ENCODE assay signal across 29 cellular contexts in genomic region chr10:50403074-50403473, GRCh38.
"Had no signal": no experiment of that assay in that cellular context is flagged by ENCODE, and none has a peak within 500 bp of the region (broad histone marks: within the 10 kb centered on the region; RNA-seq: fewer than 3 reads in every experiment).

No MANE protein-coding gene starts in this region.

- H3K9me3 ChIP-seq: adrenal gland had no signal

- H3K27ac Mint-ChIP-seq: activated CD4-positive, alpha-beta memory T cell treated with anti-CD3 and anti-CD28 coated beads, Interleukin-2, amount 10 ng/mL, durations not matched to agents 7 days and 5 days; activated CD8-positive, alpha-beta memory T cell treated with anti-CD3 and anti-CD28 coated beads, Interleukin-2, amount 10 ng/mL, durations not matched to agents 7 days and 5 days; activated naive CD4-positive, alpha-beta T cell treated with anti-CD3 and anti-CD28 coated beads for 36 hours; activated naive CD4-positive, alpha-beta T cell treated with anti-CD3 and anti-CD28 coated beads, Interleukin-2, amount 50 U/mL, for 72 hours; activated T-cell treated with anti-CD3 and anti-CD28 coated beads, Interleukin-2, amount 50 U/mL, for 72 hours; activated T-helper 17 cell treated with anti-CD3 and anti-CD28 coated beads, Interleukin-2, amount 50 U/mL, for 72 hours; brain had no signal

- H3K27me3 Mint-ChIP-seq: activated CD4-positive, alpha-beta memory T cell treated with anti-CD3 and anti-CD28 coated beads, Interleukin-2, amount 10 ng/mL, durations not matched to agents 7 days and 5 days; activated CD8-positive, alpha-beta memory T cell treated with anti-CD3 and anti-CD28 coated beads, Interleukin-2, amount 10 ng/mL, durations not matched to agents 7 days and 5 days; activated T-helper 17 cell treated with anti-CD3 and anti-CD28 coated beads, Interleukin-2, amount 50 U/mL, for 72 hours; brain had no signal

- H3K9me3 Mint-ChIP-seq: activated T-cell treated with anti-CD3 and anti-CD28 coated beads, Interleukin-2, amount 50 U/mL, for 72 hours; activated T-helper 17 cell treated with anti-CD3 and anti-CD28 coated beads, Interleukin-2, amount 50 U/mL, for 72 hours had no signal

- H3K27me3 ChIP-seq: adrenal gland had no signal

- H3K36me3 ChIP-seq: adrenal gland, WERI-Rb-1 had no signal

- H3K4me3 Mint-ChIP-seq: activated CD4-positive, alpha-beta memory T cell treated with anti-CD3 and anti-CD28 coated beads, Interleukin-2, amount 10 ng/mL, durations not matched to agents 7 days and 5 days; activated CD8-positive, alpha-beta memory T cell treated with anti-CD3 and anti-CD28 coated beads, Interleukin-2, amount 10 ng/mL, durations not matched to agents 7 days and 5 days; activated naive CD4-positive, alpha-beta T cell treated with anti-CD3 and anti-CD28 coated beads for 36 hours; activated T-cell treated with anti-CD3 and anti-CD28 coated beads, Interleukin-2, amount 50 U/mL, for 72 hours; activated T-helper 17 cell treated with anti-CD3 and anti-CD28 coated beads, Interleukin-2, amount 50 U/mL, for 72 hours; brain had no signal

- H3K4me1 Mint-ChIP-seq: brain had no signal

- H3K27ac ChIP-seq: adrenal gland, RWPE1, SK-N-MC, WERI-Rb-1 had no signal

- H3K4me3 ChIP-seq: adrenal gland, K562, SK-N-MC had no signal

- ATAC-seq: activated CD8-positive, alpha-beta memory T cell treated with anti-CD3 and anti-CD28 coated beads, Interleukin-2, amount 10 ng/mL, durations not matched to agents 7 days and 5 days; activated naive CD4-positive, alpha-beta T cell treated with anti-CD3 and anti-CD28 coated beads, Interleukin-2, amount 50 U/mL, for 72 hours; activated T-cell treated with anti-CD3 and anti-CD28 coated beads, Interleukin-2, amount 50 U/mL, for 72 hours; activated T-helper 17 cell treated with anti-CD3 and anti-CD28 coated beads, Interleukin-2, amount 50 U/mL, for 72 hours had no signal

- DNase-seq: activated CD4-positive, alpha-beta memory T cell treated with anti-CD3 and anti-CD28 coated beads, Interleukin-2, amount 10 ng/mL, durations not matched to agents 7 days and 5 days; activated CD4-positive, alpha-beta T cell treated with anti-CD3 and anti-CD28 coated beads for 1 hour; activated CD4-positive, alpha-beta T cell treated with anti-CD3 and anti-CD28 coated beads for 48 hours; activated CD4-positive, CD25-positive, alpha-beta regulatory T cell; activated CD8-positive, alpha-beta memory T cell treated with anti-CD3 and anti-CD28 coated beads for 24 hours; activated CD8-positive, alpha-beta memory T cell treated with anti-CD3 and anti-CD28 coated beads, Interleukin-2, amount 10 ng/mL, durations not matched to agents 7 days and 5 days; activated gamma-delta T cell treated with Interleukin-2 at 50 U/mL for 16 hours; activated naive CD4-positive, alpha-beta T cell treated with anti-CD3 and anti-CD28 coated beads for 36 hours; activated T-cell treated with anti-CD3 and anti-CD28 coated beads, Interleukin-2, amount 50 U/mL, for 1 hour; activated T-cell treated with anti-CD3 and anti-CD28 coated beads, Interleukin-2, amount 50 U/mL, for 72 hours; adrenal gland; central memory CD4-positive, alpha-beta T cell; NCI-H1105; NCI-H1436; NCI-H1694; NCI-H1930; NCI-H2081 treated with DMSO at 0.1 percent for 48 hours; NCI-H226; NCI-H446 treated with DMSO at 0.1 percent for 48 hours; NCI-H524; Right ventricle myocardium superior; T1000; WERI-Rb-1 had no signal
